ENCODE assay signal across 9 cellular contexts in genomic region chr15:40064231-40064894, GRCh38. TPM values are rescaled to one million over a fixed set of nuclear protein-coding genes. Genes with fewer than 3 reads are reported as not detected.
DNase-seq lines count a peak whose midpoint lies in the region; ATAC-seq, FAIRE-seq and TF ChIP-seq lines count a peak whose summit lies in the region.
"Had no signal": no experiment of that assay in that cellular context is flagged by ENCODE, and none has a peak within 500 bp of the region (broad histone marks: within the 10 kb centered on the region; RNA-seq: fewer than 3 reads in every experiment).

No MANE protein-coding gene starts in this region.

- H3K4me3 ChIP-seq in CD4-positive, alpha-beta memory T cell (ENCODE audit: low read length in 2 of 2): no peak overlapping the region
- H3K4me3 ChIP-seq in ascending aorta (no peak overlapping the region), small intestine (ENCODE audit: low read depth in 1 of 2, low read length in 2 of 2) (no peak overlapping the region)

- H3K9me3 ChIP-seq in CD4-positive, alpha-beta memory T cell (ENCODE audit: control insufficient read depth in 1 of 2, low read length in 2 of 2): no peaks in the 10 kb centered on the region
- H3K9me3 ChIP-seq in ascending aorta (no peaks in the 10 kb centered on the region), small intestine (ENCODE audit: control insufficient read depth, low read depth) (no peaks in the 10 kb centered on the region)

- peaks cover 0 to 4% of the 10 kb centered on the region in 2 donors for H3K36me3 Mint-ChIP-seq in CD4-positive, alpha-beta memory T cell
- H3K36me3 Mint-ChIP-seq in stimulated activated memory B cell treated with anti-CD40 and anti-IgM and Interleukin-4, amounts not matched to agents 10 μg/mL and 1 μg/mL and 100 μg/mL, for 72 hours: no peaks in the 10 kb centered on the region

- CTCF ChIA-PET in CD4-positive, alpha-beta memory T cell (lab: Charles Lee; ENCODE audit: partially characterized antibody): interaction anchor here (0.9 kb wide), 1 partner anchor 40 kb away, joined by 4 read pairs; no protein-coding TSS in a partner anchor

- no peaks in the 10 kb centered on the region for H3K27me3 Mint-ChIP-seq in CD4-positive, alpha-beta memory T cell
- H3K27me3 Mint-ChIP-seq in stimulated activated memory B cell treated with anti-CD40 and anti-IgM and Interleukin-4, amounts not matched to agents 10 μg/mL and 1 μg/mL and 100 μg/mL, for 72 hours: no peaks in the 10 kb centered on the region

- no peak overlapping the region for H3K4me3 Mint-ChIP-seq in CD4-positive, alpha-beta memory T cell
- H3K4me3 Mint-ChIP-seq in stimulated activated memory B cell treated with anti-CD40 and anti-IgM and Interleukin-4, amounts not matched to agents 10 μg/mL and 1 μg/mL and 100 μg/mL, for 72 hours: peak overlapping the region; percentile 28

- POLR2A ChIA-PET in CD4-positive, alpha-beta memory T cell (lab: Charles Lee; ENCODE audit: partially characterized antibody): no interaction called here

- H3K27ac ChIP-seq in CD4-positive, alpha-beta memory T cell (ENCODE audit: low read depth, low read length): no peak overlapping the region
- H3K27ac ChIP-seq in ascending aorta (peak overlapping the region; percentile 67 to 86), small intestine (ENCODE audit: low read depth in 1 of 2, low read length in 1 of 2) (peak overlapping the region in 1 of 2 donors; percentile 24)
- H3K27ac ChIP-seq: HL-60 had no signal

- no peaks in the 10 kb centered on the region for H3K4me1 ChIP-seq in CD4-positive, alpha-beta memory T cell (ENCODE audit: insufficient read depth, low read length)
- H3K4me1 ChIP-seq in ascending aorta (peaks cover 7 to 17% of the 10 kb centered on the region in 2 donors), small intestine (ENCODE audit: control insufficient read depth in 2 of 2, insufficient read depth in 1 of 2, low read depth in 1 of 2, low read length in 1 of 2) (peaks cover 0 to 5% of the 10 kb centered on the region in 2 donors)

- peaks cover 0 to 2% (median 0%) of the 10 kb centered on the region in 4 donors for H3K4me1 Mint-ChIP-seq in CD4-positive, alpha-beta memory T cell
- peaks cover 32% of the 10 kb centered on the region for H3K4me1 Mint-ChIP-seq in stimulated activated memory B cell treated with anti-CD40 and anti-IgM and Interleukin-4, amounts not matched to agents 10 μg/mL and 1 μg/mL and 100 μg/mL, for 72 hours

- no peak for DNase-seq in CD4-positive, alpha-beta memory T cell
- no peak for DNase-seq in ascending aorta (ENCODE audit: low spot score in 2 of 2)
- DNase-seq in activated CD8-positive, alpha-beta memory T cell treated with anti-CD3 and anti-CD28 coated beads, Interleukin-2, amount 50 U/mL, for 4 hours: no peak
- no peak for DNase-seq in small intestine
- no peak for DNase-seq in NCI-H1048 (lab: John Stamatoyannopoulos, UW)

- intact Hi-C loops in CD4-positive, alpha-beta memory T cell (cut with micrococcal nuclease): no loop called here
- intact Hi-C loops in ascending aorta (cut with DNase I): no loop called here

- WGBS in small intestine, 3 donors: 69 to 91% (median 85%) methylated on average over 8 of the region's 8 CpGs

- no peaks in the 10 kb centered on the region for H3K9me3 Mint-ChIP-seq in CD4-positive, alpha-beta memory T cell
- H3K9me3 Mint-ChIP-seq in stimulated activated memory B cell treated with anti-CD40 and anti-IgM and Interleukin-4, amounts not matched to agents 10 μg/mL and 1 μg/mL and 100 μg/mL, for 72 hours: no peaks in the 10 kb centered on the region

- FAIRE-seq in small intestine (lab: Jason Lieb, UNC): no peak

- TF ChIP-seq CTCF in ascending aorta (IDR thresholded peaks at IDR 0.05): no peak

- no peaks in the 10 kb centered on the region for H3K27me3 ChIP-seq in CD4-positive, alpha-beta memory T cell (ENCODE audit: insufficient read depth, low read length)
- H3K27me3 ChIP-seq in ascending aorta: no peaks in the 10 kb centered on the region
- H3K27me3 ChIP-seq in small intestine (ENCODE audit: control insufficient read depth in 2 of 2, insufficient read depth in 2 of 2, low read length in 2 of 2): no peaks in the 10 kb centered on the region

- peak; percentile 43 for ATAC-seq in GM19397 (IDR thresholded peaks at IDR 0.05; ENCODE audit: unreplicated experiment)
- peak; percentile 40 for ATAC-seq in HG03521 (IDR thresholded peaks at IDR 0.05; ENCODE audit: unreplicated experiment)
- peak; percentile 68 for ATAC-seq in stimulated activated memory B cell treated with anti-CD40 and anti-IgM and Interleukin-4, amounts not matched to agents 10 μg/mL and 1 μg/mL and 100 μg/mL, for 72 hours

- H3K36me3 ChIP-seq in CD4-positive, alpha-beta memory T cell (ENCODE audit: insufficient read depth, low read length): no peaks in the 10 kb centered on the region
- no peaks in the 10 kb centered on the region for H3K36me3 ChIP-seq in ascending aorta
- H3K36me3 ChIP-seq in small intestine (ENCODE audit: control insufficient read depth in 2 of 2, insufficient read depth in 2 of 2, low read length in 2 of 2): no peaks in the 10 kb centered on the region

- peak overlapping the region in 6 of 7 donors; percentile 16 to 65 (median 50) for H3K27ac Mint-ChIP-seq in CD4-positive, alpha-beta memory T cell
- no peak overlapping the region for H3K27ac Mint-ChIP-seq in stimulated activated memory B cell treated with anti-CD40 and anti-IgM and Interleukin-4, amounts not matched to agents 10 μg/mL and 1 μg/mL and 100 μg/mL, for 72 hours

RNA-seq across cellular contexts. Expression of gene SRP14, which starts 25.4 kb away (rescaled TPM):
- 100 to 1,000 TPM; 118 to 120 TPM for total RNA-seq in CD4-positive, alpha-beta memory T cell
- 1,000 to 10,000 TPM in 1 of 2 donors, 100 to 1,000 TPM in 1; 773 to 1,035 TPM for polyA plus RNA-seq in CD4-positive, alpha-beta memory T cell
- total RNA-seq in ascending aorta: 365 TPM
- 100 to 1,000 TPM; 282 to 329 (median 318) TPM for polyA plus RNA-seq in small intestine

RNA-seq across cellular contexts. Expression of gene BMF, which starts 44.3 kb away (rescaled TPM):
- total RNA-seq in CD4-positive, alpha-beta memory T cell: 10 to 100 TPM; 13.3 to 13.7 TPM
- under 1 TPM; 0.55 to 0.99 TPM for polyA plus RNA-seq in CD4-positive, alpha-beta memory T cell
- 2.2 TPM for total RNA-seq in ascending aorta
- 10 to 100 TPM in 2 of 3 donors, 1 to 10 TPM in 1; 4.4 to 19.2 (median 15.2) TPM for polyA plus RNA-seq in small intestine
